26 cellular contexts compared by ENCODE assay signal in the genomic region with DNA sequence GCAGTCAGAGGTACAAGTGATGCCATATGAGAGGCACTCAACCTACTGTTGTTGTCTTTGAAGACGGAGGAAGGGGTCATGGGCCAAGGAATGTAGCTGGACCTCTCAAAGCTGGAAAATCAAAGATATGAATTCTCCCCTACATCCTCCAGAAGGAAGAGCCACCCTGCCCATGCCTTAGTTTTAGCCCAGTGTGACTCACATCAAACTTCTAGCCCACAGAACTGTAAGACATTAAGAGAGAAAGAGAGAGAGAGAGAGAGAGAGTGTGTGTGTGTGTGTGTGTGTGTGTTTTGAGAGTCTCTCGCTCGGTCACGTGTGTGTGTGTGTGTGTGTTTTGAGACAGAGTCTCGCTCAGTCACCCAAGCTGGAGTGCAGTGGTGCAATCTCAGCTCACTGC.
"Had no signal": no experiment of that assay in that cellular context is flagged by ENCODE, and none has a peak within 500 bp of the region (broad histone marks: within the 10 kb centered on the region; RNA-seq: fewer than 3 reads in every experiment).

No MANE protein-coding gene starts in this region.

- DNase-seq: activated CD4-positive, alpha-beta T cell treated with anti-CD3 and anti-CD28 coated beads for 48 hours; activated CD4-positive, alpha-beta T cell treated with anti-CD3 and anti-CD28 coated beads, Interleukin-2, amount 50 U/mL, for 48 hours; activated CD8-positive, alpha-beta memory T cell treated with anti-CD3 and anti-CD28 coated beads, Interleukin-2, amount 10 ng/mL, durations not matched to agents 7 days and 5 days; activated effector memory CD4-positive, alpha-beta T cell treated with Interleukin-2 at 50 U/mL for 16 hours; activated naive CD4-positive, alpha-beta T cell; activated T-cell treated with anti-CD3 and anti-CD28 coated beads, Interleukin-2, amount 50 U/mL, for 24 hours; aorta; brain microvascular endothelial cell; MG63; MV-4-11; NCI-H1092 treated with DMSO at 0.1 percent for 48 hours; NCI-H1417 treated with DMSO at 0.1 percent for 48 hours; NCI-H1694; NCI-H2029; NCI-H2107; NCI-H2171 treated with DMSO at 0.1 percent for 48 hours; NCI-H226; NCI-H526; NCI-H82; NK-92 treated with Interleukin-12 subunit alpha and Interleukin-12 subunit beta, amount 100 ng/mL, for 24 hours; OCI-M1; RPMI8226 had no signal

- H3K4me2 ChIP-seq: KMS-11 had no signal

- H3K27ac ChIP-seq: brain microvascular endothelial cell, cardiac muscle cell, KMS-11, SK-N-MC, VCaP had no signal

- H3K9me3 ChIP-seq: MG63 had no signal

- H3K27me3 ChIP-seq: brain microvascular endothelial cell, cardiac muscle cell, MG63 had no signal

- H3K4me3 ChIP-seq: cardiac muscle cell, MG63, SK-N-MC had no signal

- H3K36me3 ChIP-seq: brain microvascular endothelial cell, cardiac muscle cell, MG63 had no signal
